8 cellular contexts compared by ENCODE assay signal in genomic region chr6:42428326-42429041, GRCh38. TPM values are rescaled to one million over a fixed set of nuclear protein-coding genes. Genes with fewer than 3 reads are reported as not detected.
A peak's percentile ranks its signal among the peaks of the same experiment; 100 is the strongest.
DNase-seq lines count a peak whose midpoint lies in the region; ATAC-seq and TF ChIP-seq lines count a peak whose summit lies in the region.

No MANE protein-coding gene starts in this region.

- TF ChIP-seq POLR2A in thyroid gland (IDR thresholded peaks at IDR 0.05), result no peak

- no peaks in the 10 kb centered on the region for H3K4me1 ChIP-seq in thyroid gland

- H3K36me3 Mint-ChIP-seq in naive thymus-derived CD8-positive, alpha-beta T cell, result peaks cover 7 to 25% (median 14%) of the 10 kb centered on the region in 3 donors

- H3K36me3 ChIP-seq in thyroid gland, result no peaks in the 10 kb centered on the region

- H3K9me3 ChIP-seq in thyroid gland, result no peaks in the 10 kb centered on the region

- peak overlapping the region in 8 of 10 donors; percentile 41 to 81 (median 60) for H3K4me3 Mint-ChIP-seq in naive thymus-derived CD8-positive, alpha-beta T cell

- H3K27ac Mint-ChIP-seq in naive thymus-derived CD8-positive, alpha-beta T cell, result peak overlapping the region; percentile 56 to 96 (median 83)

- 73 to 78% methylated on average over 7 of the region's 7 CpGs for WGBS in thyroid gland, 2 donors

- H3K27ac ChIP-seq in thyroid gland, result no peak overlapping the region

- no peaks in the 10 kb centered on the region for H3K27me3 Mint-ChIP-seq in naive thymus-derived CD8-positive, alpha-beta T cell

- POLR2A ChIA-PET in naive thymus-derived CD8-positive, alpha-beta T cell (lab: Charles Lee), result interaction anchor here (0.8 to 3.1 kb wide), 8 partner anchors 12 to 80 kb away, joined by 3 to 16 read pairs (median 5); partner anchors contain the start of gene TRERF1

- DNase-seq in Daoy (ENCODE audit: low read depth) (peak; percentile 38), HT-29 (ENCODE audit: low spot score) (peak; percentile 16), astrocyte of the hippocampus (ENCODE audit: low read depth, low spot score) (peak; percentile 22), putamen (ENCODE audit: low spot score) (no peak), thyroid gland (no peak), HUDEP-2 (lab: John Stamatoyannopoulos, UW; ENCODE audit: unreplicated experiment in 76 of 76) (no peak)
- DNase-seq in naive thymus-derived CD8-positive, alpha-beta T cell, result no peak

- no peaks in the 10 kb centered on the region for H3K27me3 ChIP-seq in thyroid gland

- H3K9me3 Mint-ChIP-seq in naive thymus-derived CD8-positive, alpha-beta T cell, result peaks cover 0 to 8% (median under 1%) of the 10 kb centered on the region in 9 donors

- H3K4me3 ChIP-seq in thyroid gland (replicated peaks in 1 of 3), result no peak overlapping the region

- H3K4me1 Mint-ChIP-seq in naive thymus-derived CD8-positive, alpha-beta T cell, result peaks cover 35 to 64% (median 60%) of the 10 kb centered on the region in 4 donors

- ATAC-seq in naive thymus-derived CD8-positive, alpha-beta T cell, result peak; percentile 61 to 64
- ATAC-seq in HG02938 (IDR thresholded peaks at IDR 0.05; ENCODE audit: unreplicated experiment), result no peak

- intact Hi-C loops in thyroid gland (cut with DNase I), result no loop called here

- TF ChIP-seq CTCF in thyroid gland (IDR thresholded peaks at IDR 0.05), result no peak

RNA-seq across cellular contexts. Expression of gene TRERF1, which starts 23.2 kb away (rescaled TPM):
- total RNA-seq in Daoy (2014; rRNA removed; shearing (Covaris generic)), result 3.3 and 3.8 TPM in 2 replicates
- 4.2 and 6.8 TPM in 2 replicates for total RNA-seq in HT-29 (2014; rRNA removed; shearing (Covaris generic))
- 10 to 100 TPM; 17.5 to 18.2 TPM for total RNA-seq in naive thymus-derived CD8-positive, alpha-beta T cell
- 1 to 10 TPM; 3.8 to 7.1 (median 5.4) TPM for polyA plus RNA-seq in naive thymus-derived CD8-positive, alpha-beta T cell
- total RNA-seq in thyroid gland, result 1 to 10 TPM; 1.6 to 4.1 (median 2.6) TPM

Comparison
In these comparisons a context has a peak if more than half of its experiments do, and no peak if none do; other contexts are left out.
1. DNase-seq: peak in Daoy (single experiment), HT-29 (single experiment) and astrocyte of the hippocampus (single experiment); none in naive thymus-derived CD8-positive, alpha-beta T cell (0 of 10), putamen (single experiment), thyroid gland (0 of 2) and HUDEP-2 (0 of 76).